18 cellular contexts compared by ENCODE assay signal in the genomic region with DNA sequence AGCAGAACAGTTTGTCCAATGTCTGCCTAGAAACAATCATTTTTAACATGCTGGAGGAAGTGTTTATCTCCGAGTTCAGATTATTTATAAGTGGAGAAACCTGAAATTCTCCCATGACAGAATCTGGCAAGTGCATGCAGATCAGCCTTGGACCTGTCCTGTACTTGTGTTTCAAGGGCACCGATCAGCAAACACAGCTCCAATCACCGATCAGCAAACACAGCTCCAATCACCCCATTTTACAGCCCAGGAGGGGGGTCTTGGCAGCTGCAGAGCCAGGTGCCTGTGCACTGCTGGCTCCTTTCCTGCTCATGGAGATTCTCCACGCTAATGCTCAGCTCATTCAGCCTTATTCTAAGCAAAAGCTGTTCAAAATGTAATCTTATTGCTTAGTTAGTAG.
DNase-seq lines count a peak whose midpoint lies in the region; ATAC-seq and TF ChIP-seq lines count a peak whose summit lies in the region.
"Had no signal": no experiment of that assay in that cellular context is flagged by ENCODE, and none has a peak within 500 bp of the region (broad histone marks: within the 10 kb centered on the region; RNA-seq: fewer than 3 reads in every experiment).

No MANE protein-coding gene starts in this region.

- no peaks in the 10 kb centered on the region for H3K27me3 Mint-ChIP-seq in mesothelial cell of epicardium (ENCODE audit: low read depth)
- H3K27me3 Mint-ChIP-seq in CD8-positive, alpha-beta memory T cell, result peaks cover 0 to 1% of the 10 kb centered on the region in 2 donors
- H3K27me3 Mint-ChIP-seq: CD4-positive, alpha-beta T cell had no signal

- H3K36me3 Mint-ChIP-seq in mesothelial cell of epicardium, result no peaks in the 10 kb centered on the region
- H3K36me3 Mint-ChIP-seq in CD8-positive, alpha-beta memory T cell, result no peaks in the 10 kb centered on the region

- peaks cover 0 to 4% (median 0%) of the 10 kb centered on the region in 9 donors for H3K27me3 ChIP-seq in heart left ventricle
- H3K27me3 ChIP-seq in CD8-positive, alpha-beta memory T cell (ENCODE audit: insufficient read depth, low read length, poor library complexity, severe bottlenecking), result no peaks in the 10 kb centered on the region

- H3K9me3 ChIP-seq in heart left ventricle, result no peaks in the 10 kb centered on the region
- H3K9me3 ChIP-seq in CD8-positive, alpha-beta memory T cell (ENCODE audit: low read length), result no peaks in the 10 kb centered on the region

- no peak overlapping the region for H3K27ac ChIP-seq in heart left ventricle
- H3K27ac ChIP-seq in CD8-positive, alpha-beta memory T cell (ENCODE audit: low read depth, low read length), result no peak overlapping the region

- CTCF ChIA-PET in CD8-positive, alpha-beta memory T cell (lab: Charles Lee), result no interaction called here

- no peak overlapping the region for H3K4me3 ChIP-seq in heart left ventricle
- H3K4me3 ChIP-seq in CD8-positive, alpha-beta memory T cell (ENCODE audit: low read length), result no peak overlapping the region
- H3K4me3 ChIP-seq: GM23338, K562 had no signal

- peak overlapping the region; percentile 69 for H3K27ac Mint-ChIP-seq in mesothelial cell of epicardium
- H3K27ac Mint-ChIP-seq in CD8-positive, alpha-beta memory T cell, result no peak overlapping the region
- H3K27ac Mint-ChIP-seq: B cell; CD4-positive, alpha-beta T cell; GM23338 had no signal

- peaks cover 15% of the 10 kb centered on the region for H3K9me3 Mint-ChIP-seq in mesothelial cell of epicardium
- H3K9me3 Mint-ChIP-seq in CD8-positive, alpha-beta memory T cell, result peaks cover 0 to 2% (median 0%) of the 10 kb centered on the region in 5 donors
- H3K9me3 Mint-ChIP-seq: CD4-positive, alpha-beta T cell had no signal

- H3K36me3 ChIP-seq in heart left ventricle, result no peaks in the 10 kb centered on the region
- H3K36me3 ChIP-seq in CD8-positive, alpha-beta memory T cell (ENCODE audit: insufficient read depth, low read length), result no peaks in the 10 kb centered on the region

- no peak overlapping the region for H3K4me3 Mint-ChIP-seq in mesothelial cell of epicardium
- H3K4me3 Mint-ChIP-seq in CD8-positive, alpha-beta memory T cell, result no peak overlapping the region
- H3K4me3 Mint-ChIP-seq: B cell; CD4-positive, alpha-beta T cell; GM23338 had no signal

- ATAC-seq in HG03108 (IDR thresholded peaks at IDR 0.05; ENCODE audit: unreplicated experiment) (no peak), heart left ventricle (no peak)
- ATAC-seq: GM23338, HCT116, K562 had no signal

- POLR2A ChIA-PET in CD8-positive, alpha-beta memory T cell (lab: Charles Lee), result no interaction called here

- no peaks in the 10 kb centered on the region for H3K4me1 ChIP-seq in heart left ventricle
- H3K4me1 ChIP-seq in CD8-positive, alpha-beta memory T cell (ENCODE audit: insufficient read depth, low read length), result no peaks in the 10 kb centered on the region

- WGBS in heart left ventricle, 4 donors, result 47 to 58% (median 56%) methylated on average over 3 to 4 of the region's 4 CpGs

- intact Hi-C loops in heart left ventricle (cut with DNase I), result no loop called here

- no peak for TF ChIP-seq CTCF in mesothelial cell of epicardium (IDR thresholded peaks at IDR 0.05; ENCODE audit: unreplicated experiment)
- TF ChIP-seq CTCF in heart left ventricle (IDR thresholded peaks at IDR 0.05), result no peak

- DNase-seq in NCI-H748 (lab: John Stamatoyannopoulos, UW; ENCODE audit: unreplicated experiment) (peak; percentile 41), NCI-H748 treated with DMSO at 0.1 percent for 48 hours (lab: John Stamatoyannopoulos, UW) (no peak), NCI-H345 (lab: John Stamatoyannopoulos, UW) (peak; percentile 70), mesothelial cell of epicardium (ENCODE audit: low spot score in 2 of 2, unreplicated experiment in 2 of 2) (no peak), heart left ventricle (no peak)
- no peak for DNase-seq in CD8-positive, alpha-beta memory T cell
- DNase-seq: Calu3; CD4-positive, alpha-beta T cell; NCI-H1436 treated with DMSO at 0.1 percent for 48 hours; NCI-H2107; NCI-H524 treated with DMSO at 0.1 percent for 48 hours; OCI-M1; Right ventricle myocardium superior had no signal

- no peak for TF ChIP-seq POLR2A in heart left ventricle (IDR thresholded peaks at IDR 0.05)

- peaks cover 9% of the 10 kb centered on the region for H3K4me1 Mint-ChIP-seq in mesothelial cell of epicardium
- no peaks in the 10 kb centered on the region for H3K4me1 Mint-ChIP-seq in CD8-positive, alpha-beta memory T cell
- H3K4me1 Mint-ChIP-seq: B cell, GM23338 had no signal

Comparison
In these comparisons a context has a peak if more than half of its experiments do, and no peak if none do; other contexts are left out.
1. DNase-seq: peak in NCI-H748 (single experiment) and NCI-H345 (single experiment); none in NCI-H748 treated with DMSO at 0.1 percent for 48 hours (single experiment), mesothelial cell of epicardium (0 of 2), heart left ventricle (0 of 5) and CD8-positive, alpha-beta memory T cell (0 of 5).